ENCODE assay signal across 9 cellular contexts in genomic region chr12:125203145-125203765, GRCh38. TPM values are rescaled to one million over a fixed set of nuclear protein-coding genes. Genes with fewer than 3 reads are reported as not detected.
DNase-seq lines count a peak whose midpoint lies in the region; ATAC-seq and TF ChIP-seq lines count a peak whose summit lies in the region.
"Had no signal": no experiment of that assay in that cellular context is flagged by ENCODE, and none has a peak within 500 bp of the region (broad histone marks: within the 10 kb centered on the region; RNA-seq: fewer than 3 reads in every experiment).

No MANE protein-coding gene starts in this region.

- 29 to 33% methylated on average over 1 of the region's 1 CpG for WGBS in gastroesophageal sphincter (ENCODE audit: low coverage in 1 of 2), 2 donors
- WGBS in aorta, 2 donors, result 42 to 45% methylated on average over 1 of the region's 1 CpG

- TF ChIP-seq CTCF in RWPE1 (conservative IDR thresholded peaks at IDR 0.05; ENCODE audit: low read depth) (peak; percentile 41), left lung (IDR thresholded peaks at IDR 0.05) (peak in 1 of 2 donors; percentile 22), gastroesophageal sphincter (IDR thresholded peaks at IDR 0.05) (peak in 1 of 4 experiments; percentile 12)

- H3K27ac ChIP-seq in RWPE1, result no peak overlapping the region
- no peak overlapping the region for H3K27ac ChIP-seq in left lung
- no peak overlapping the region for H3K27ac ChIP-seq in gastroesophageal sphincter
- no peak overlapping the region for H3K27ac ChIP-seq in aorta (ENCODE audit: low read depth in 1 of 2, low read length in 2 of 2)

- no peaks in the 10 kb centered on the region for H3K36me3 ChIP-seq in left lung
- no peaks in the 10 kb centered on the region for H3K36me3 ChIP-seq in gastroesophageal sphincter
- no peaks in the 10 kb centered on the region for H3K36me3 ChIP-seq in aorta (ENCODE audit: control insufficient read depth in 1 of 2, insufficient read depth in 2 of 2, low read length in 1 of 2)

- CTCF ChIA-PET in RWPE1 (lab: Yijun Ruan, JAX), result interaction anchor here (0.6 to 1.3 kb wide), 6 partner anchors 10 to 349 kb away, joined by 3 to 4 read pairs (median 4); no protein-coding TSS in a partner anchor

- peak; percentile 64 for ATAC-seq in GM21619 (IDR thresholded peaks at IDR 0.05; ENCODE audit: unreplicated experiment)
- peak; percentile 29 for ATAC-seq in left lung
- no peak for ATAC-seq in gastroesophageal sphincter
- no peak for ATAC-seq in aorta (ENCODE audit: low FRiP score)

- peak; percentile 63 for DNase-seq in D341Med (ENCODE audit: low spot score)
- DNase-seq in RWPE1 (ENCODE audit: low spot score), result peak; percentile 26
- no peak for DNase-seq in left lung
- DNase-seq in aorta, result no peak
- no peak for DNase-seq in activated CD4-positive, CD25-positive, alpha-beta regulatory T cell (lab: John Stamatoyannopoulos, UW)
- no peak for DNase-seq in COR-L47 (lab: John Stamatoyannopoulos, UW)

- no peak for TF ChIP-seq POLR2A in gastroesophageal sphincter (IDR thresholded peaks at IDR 0.05)

- H3K27me3 ChIP-seq in left lung, result peaks cover 0 to 46% of the 10 kb centered on the region in 2 donors
- H3K27me3 ChIP-seq in gastroesophageal sphincter, result peaks cover 31% of the 10 kb centered on the region
- H3K27me3 ChIP-seq in aorta (ENCODE audit: control insufficient read depth in 1 of 2, insufficient read depth in 2 of 2, low read length in 1 of 2), result no peaks in the 10 kb centered on the region

- intact Hi-C loops in left lung (cut with DNase I) (no loop called here), aorta (cut with DNase I) (no loop called here)

- H3K9me3 ChIP-seq in left lung (peaks cover 0 to 4% of the 10 kb centered on the region in 2 donors), gastroesophageal sphincter (peaks cover 0 to 38% (median 0%) of the 10 kb centered on the region in 3 donors), aorta (ENCODE audit: control insufficient read depth, low read length) (peaks cover 8% of the 10 kb centered on the region)

- no peak overlapping the region for H3K4me3 ChIP-seq in left lung
- H3K4me3 ChIP-seq in gastroesophageal sphincter, result no peak overlapping the region
- H3K4me3 ChIP-seq in aorta (ENCODE audit: low read length in 2 of 2), result no peak overlapping the region

- TF ChIP-seq EP300 in gastroesophageal sphincter (IDR thresholded peaks at IDR 0.05), result no peak

- POLR2A ChIA-PET in RWPE1 (lab: Yijun Ruan, JAX; ENCODE audit: low non-redundant PET), result no interaction called here

- H3K4me1 ChIP-seq in left lung (no peaks in the 10 kb centered on the region), gastroesophageal sphincter (no peaks in the 10 kb centered on the region), aorta (ENCODE audit: control insufficient read depth in 1 of 2, insufficient read depth in 2 of 2, low read length in 2 of 2) (no peaks in the 10 kb centered on the region)

RNA-seq across cellular contexts. Expression of gene TMEM132B, which starts 17.1 kb away (rescaled TPM):
- total RNA-seq in left lung (under 1 TPM; 0.10 to 0.55 TPM), gastroesophageal sphincter (1 to 10 TPM; 1.7 to 3.8 (median 2.9) TPM), aorta (1 to 10 TPM; 2.9 to 3.9 TPM)
- polyA plus RNA-seq in aorta, result under 1 TPM; 0.13 to 0.63 TPM
- total RNA-seq: activated CD8-positive, alpha-beta memory T cell treated with anti-CD3 and anti-CD28 coated beads for 36 hours had no signal

Comparison
In these comparisons a context has a peak if more than half of its experiments do, and no peak if none do; other contexts are left out.
1. DNase-seq: peak in D341Med (single experiment) and RWPE1 (single experiment); none in left lung (0 of 2), aorta (0 of 2), activated CD4-positive, CD25-positive, alpha-beta regulatory T cell (0 of 4) and COR-L47 (single experiment).
2. ATAC-seq: peak in GM21619 (single experiment) and left lung (single experiment); none in gastroesophageal sphincter (single experiment) and aorta (single experiment).